ENCODE assay signal across 21 cellular contexts in genomic region chr6:42120895-42121865, GRCh38. TPM values are rescaled to one million over a fixed set of nuclear protein-coding genes. Genes with fewer than 3 reads are reported as not detected.
A peak's percentile ranks its signal among the peaks of the same experiment; 100 is the strongest.
DNase-seq lines count a peak whose midpoint lies in the region; ATAC-seq, FAIRE-seq and TF ChIP-seq lines count a peak whose summit lies in the region.
"Had no signal": no experiment of that assay in that cellular context is flagged by ENCODE, and none has a peak within 500 bp of the region (broad histone marks: within the 10 kb centered on the region; RNA-seq: fewer than 3 reads in every experiment).

No MANE protein-coding gene starts in this region.

- H3K36me3 Mint-ChIP-seq in CD4-positive, alpha-beta T cell (ENCODE audit: low read depth), result no peaks in the 10 kb centered on the region
- H3K36me3 Mint-ChIP-seq: natural killer cell had no signal

- no peaks in the 10 kb centered on the region for H3K9me3 Mint-ChIP-seq in CD4-positive, alpha-beta T cell
- H3K9me3 Mint-ChIP-seq: activated CD4-positive, alpha-beta memory T cell treated with anti-CD3 and anti-CD28 coated beads, Interleukin-2, amount 10 ng/mL, durations not matched to agents 7 days and 5 days; GM23338; natural killer cell; T-helper 2 cell treated with Interferon-gamma antibody and Interleukin-4, amounts not matched to agents 5 μg/mL and 100 μg/mL, for 36 hours had no signal

- CTCF ChIA-PET in HepG2 (lab: Yijun Ruan, JAX; ENCODE audit: low intra/inter-chr PET ratio, low total read pairs), result no interaction called here
- CTCF ChIA-PET in CD4-positive, alpha-beta T cell (lab: Charles Lee), result interaction anchor here (1.3 kb wide), 1 partner anchor 334 kb away, joined by 3 read pairs; the partner anchor contains the start of gene TOMM6

- H3K56ac ChIP-seq in mesendoderm (ENCODE audit: low read length), result no peak overlapping the region

- TF ChIP-seq POLR2A in HepG2 (IDR thresholded peaks at IDR 0.05; ENCODE audit: insufficient read depth in 1 of 2, low read depth in 2 of 2, low read length in 2 of 2), result no peak
- TF ChIP-seq POLR2A in right lobe of liver (IDR thresholded peaks at IDR 0.05), result no peak

- H2BK5ac ChIP-seq in mesendoderm (ENCODE audit: low read length), result no peak overlapping the region

- H3K4me1 ChIP-seq in HepG2 (ENCODE audit: insufficient read depth, low read length), result peaks cover 32% of the 10 kb centered on the region
- H3K4me1 ChIP-seq in right lobe of liver, result peaks cover 0 to 22% (median 6%) of the 10 kb centered on the region in 4 donors
- H3K4me1 ChIP-seq in colonic mucosa, result peaks cover 11% of the 10 kb centered on the region
- no peaks in the 10 kb centered on the region for H3K4me1 ChIP-seq in mesendoderm (ENCODE audit: control insufficient read depth, low read depth, low read length)

- H3K4me3 Mint-ChIP-seq in CD4-positive, alpha-beta T cell, result no peak overlapping the region
- H3K4me3 Mint-ChIP-seq: activated CD4-positive, alpha-beta memory T cell treated with anti-CD3 and anti-CD28 coated beads, Interleukin-2, amount 10 ng/mL, durations not matched to agents 7 days and 5 days; GM23338; natural killer cell; T-helper 2 cell treated with Interferon-gamma antibody and Interleukin-4, amounts not matched to agents 5 μg/mL and 100 μg/mL, for 36 hours had no signal

- no peaks in the 10 kb centered on the region for H3K79me2 ChIP-seq in HepG2 (ENCODE audit: insufficient read depth, low read length)
- H3K79me2 ChIP-seq in mesendoderm (ENCODE audit: control insufficient read depth, insufficient read depth, low read length), result no peaks in the 10 kb centered on the region

- H2AK5ac ChIP-seq in mesendoderm (ENCODE audit: low read length), result no peak overlapping the region

- H4K5ac ChIP-seq in mesendoderm (ENCODE audit: low read length), result no peak overlapping the region

- H3K27ac ChIP-seq in HepG2 (ENCODE audit: extremely low read length, insufficient read depth, low read length) (no peak overlapping the region), right lobe of liver (no peak overlapping the region), colonic mucosa (peak overlapping the region; percentile 72), mesendoderm (ENCODE audit: low read depth, low read length) (no peak overlapping the region)
- H3K27ac ChIP-seq in CD4-positive, alpha-beta T cell (ENCODE audit: low read depth, low read length), result no peak overlapping the region
- H3K27ac ChIP-seq: tibial artery had no signal

- no peak overlapping the region for H2BK120ac ChIP-seq in mesendoderm (ENCODE audit: low read depth, low read length)

- H3K23ac ChIP-seq in mesendoderm (ENCODE audit: low read length), result no peak overlapping the region

- no peaks in the 10 kb centered on the region for H3K79me1 ChIP-seq in mesendoderm (ENCODE audit: low read length)

- H2AFZ ChIP-seq in HepG2 (ENCODE audit: low read length), result no peak overlapping the region
- H2AFZ ChIP-seq: GM23338 had no signal

- POLR2A ChIA-PET in HepG2 (lab: Yijun Ruan, JAX), result interaction anchor here (1.7 kb wide), 1 partner anchor 16 kb away, joined by 6 read pairs; no protein-coding TSS in a partner anchor
- POLR2A ChIA-PET in CD4-positive, alpha-beta T cell (lab: Charles Lee), result no interaction called here

- H3K4me1 Mint-ChIP-seq in CD4-positive, alpha-beta T cell (ENCODE audit: low read depth), result no peaks in the 10 kb centered on the region
- H3K4me1 Mint-ChIP-seq: activated CD4-positive, alpha-beta memory T cell treated with anti-CD3 and anti-CD28 coated beads, Interleukin-2, amount 10 ng/mL, durations not matched to agents 7 days and 5 days; natural killer cell had no signal

- no peaks in the 10 kb centered on the region for H3K9me3 ChIP-seq in HepG2 (ENCODE audit: low read length)
- H3K9me3 ChIP-seq in right lobe of liver, result no peaks in the 10 kb centered on the region
- H3K9me3 ChIP-seq in colonic mucosa, result no peaks in the 10 kb centered on the region
- no peaks in the 10 kb centered on the region for H3K9me3 ChIP-seq in CD4-positive, alpha-beta T cell (ENCODE audit: control insufficient read depth, low read length)
- H3K9me3 ChIP-seq: tibial artery had no signal

- no peak overlapping the region for H3K18ac ChIP-seq in mesendoderm (ENCODE audit: low read length)

- H2BK15ac ChIP-seq in mesendoderm (replicated peaks; ENCODE audit: low read depth), result no peak overlapping the region

- no peak overlapping the region for H4K8ac ChIP-seq in mesendoderm (ENCODE audit: low read depth, low read length)

- ATAC-seq in HepG2 (no peak), right lobe of liver (no peak), HG03354 (IDR thresholded peaks at IDR 0.05; ENCODE audit: poor library complexity, severe bottlenecking, unreplicated experiment) (no peak)
- no peak for ATAC-seq in CD4-positive, alpha-beta T cell (ENCODE audit: poor library complexity)
- ATAC-seq: GM12878, GM23338, natural killer cell, sciatic nerve had no signal

- no peak overlapping the region for H3K4ac ChIP-seq in mesendoderm (ENCODE audit: low read depth, low read length)

- H3K4me2 ChIP-seq in HepG2 (ENCODE audit: low read depth, low read length) (no peak overlapping the region), mesendoderm (ENCODE audit: low read length) (no peak overlapping the region)
- H3K4me2 ChIP-seq: GM23338 had no signal

- H3K27ac Mint-ChIP-seq in CD4-positive, alpha-beta T cell, result no peak overlapping the region
- H3K27ac Mint-ChIP-seq: activated CD4-positive, alpha-beta memory T cell treated with anti-CD3 and anti-CD28 coated beads, Interleukin-2, amount 10 ng/mL, durations not matched to agents 7 days and 5 days; GM23338; natural killer cell; T-helper 2 cell treated with Interferon-gamma antibody and Interleukin-4, amounts not matched to agents 5 μg/mL and 100 μg/mL, for 36 hours had no signal

- no peak for TF ChIP-seq RAD21 in HepG2 (CRISPR knock-in tag; IDR thresholded peaks at IDR 0.05)

- WGBS in HepG2 (ENCODE audit: low lambda C conversion rate), result 94% methylated on average over 5 of the region's 8 CpGs
- WGBS in right lobe of liver (ENCODE audit: insufficient coverage, low coverage, low lambda C conversion rate, missing lambda C conversion rate), result 57% methylated on average over 2 of the region's 8 CpGs
- no CpG with 5 or more reads among the region's 8 CpGs for WGBS in mesendoderm (ENCODE audit: extremely low coverage, insufficient coverage, low lambda C conversion rate)

- TF ChIP-seq CTCF in HepG2 (CRISPR knock-in tag; IDR thresholded peaks at IDR 0.05) (no peak), right lobe of liver (IDR thresholded peaks at IDR 0.05) (no peak), colonic mucosa (IDR thresholded peaks at IDR 0.05) (no peak)
- no peak for TF ChIP-seq CTCF in CD4-positive, alpha-beta T cell (IDR thresholded peaks at IDR 0.05)

- TF ChIP-seq EP300 in HepG2 (IDR thresholded peaks at IDR 0.05; ENCODE audit: low read depth in 2 of 2, low read length in 2 of 2) (no peak), HepG2 (CRISPR knock-in tag; IDR thresholded peaks at IDR 0.05; ENCODE audit: borderline replicate concordance) (no peak)

- peaks cover 4% of the 10 kb centered on the region for H3K27me3 Mint-ChIP-seq in CD4-positive, alpha-beta T cell

- H4K20me1 ChIP-seq in HepG2 (ENCODE audit: insufficient read depth, low read length), result no peaks in the 10 kb centered on the region

- BruUV-seq in HepG2 (replicated peaks; lab: Mats Ljungman, UMichigan), result no TSS peak

- H3K36me3 ChIP-seq in HepG2 (replicated peaks in 1 of 2; ENCODE audit: control insufficient read depth in 1 of 2, insufficient read depth in 2 of 2, low read length in 2 of 2) (no peaks in the 10 kb centered on the region), right lobe of liver (no peaks in the 10 kb centered on the region), colonic mucosa (no peaks in the 10 kb centered on the region), mesendoderm (ENCODE audit: control insufficient read depth, insufficient read depth, low read length) (peaks cover 10% of the 10 kb centered on the region)

- FAIRE-seq in HepG2 (lab: Jason Lieb, UNC), result no peak
- FAIRE-seq: GM12878, GM19239 had no signal

- intact Hi-C loops in HepG2 (cut with micrococcal nuclease; ENCODE audit: unreplicated experiment) (no loop called here), right lobe of liver (cut with DNase I) (no loop called here), colonic mucosa (cut with DNase I) (no loop called here)
- intact Hi-C loops in CD4-positive, alpha-beta T cell (cut with DNase I, micrococcal nuclease), result no loop called here

- H3K9ac ChIP-seq in HepG2 (ENCODE audit: insufficient read depth, low read depth, low read length) (no peak overlapping the region), colonic mucosa (ENCODE audit: low read depth in 2 of 2, low read length in 2 of 2) (peak overlapping the region in 1 of 2 donors; percentile 54), mesendoderm (ENCODE audit: low read length) (no peak overlapping the region)

- DNase-seq in HepG2 (ENCODE audit: low spot score) (no peak), right lobe of liver (no peak), colonic mucosa (no peak), mesendoderm (peak; percentile 41)
- no peak for DNase-seq in stimulated activated CD4-positive, alpha-beta T cell treated with anti-CD3 and anti-CD28 coated beads, Interleukin-15, amount 100 ng/mL, for 24 hours
- no peak for DNase-seq in activated CD8-positive, alpha-beta memory T cell treated with anti-CD3 and anti-CD28 coated beads for 24 hours
- no peak for DNase-seq in CD4-positive, alpha-beta T cell
- DNase-seq: activated CD4-positive, alpha-beta memory T cell treated with anti-CD3 and anti-CD28 coated beads, Interleukin-2, amount 10 ng/mL, durations not matched to agents 7 days and 5 days; activated naive CD4-positive, alpha-beta T cell treated with Interleukin-2 at 50 U/mL for 16 hours; DMS153; natural killer cell; NCI-H446; OCI-M1; tibial artery had no signal

- H3K4me3 ChIP-seq in HepG2 (replicated peaks in 1 of 3; ENCODE audit: insufficient read depth in 1 of 3, low read depth in 2 of 3, low read length in 3 of 3) (no peak overlapping the region), right lobe of liver (no peak overlapping the region), colonic mucosa (no peak overlapping the region), mesendoderm (ENCODE audit: low read length) (no peak overlapping the region)
- H3K4me3 ChIP-seq: GM12878, GM23338, tibial artery had no signal

- in situ Hi-C loops in HepG2 (cut with HindIII; ENCODE audit: extremely low pct_ligation_motif_present, low pct_unique_long_range_greater_than_20kb), result no loop called here

- H3K27me3 ChIP-seq in HepG2 (ENCODE audit: control insufficient read depth in 1 of 2, insufficient read depth in 2 of 2, low read length in 2 of 2) (no peaks in the 10 kb centered on the region), right lobe of liver (no peaks in the 10 kb centered on the region), colonic mucosa (no peaks in the 10 kb centered on the region), mesendoderm (ENCODE audit: insufficient read depth, low read length, poor library complexity) (no peaks in the 10 kb centered on the region)
- H3K27me3 ChIP-seq in CD4-positive, alpha-beta T cell (ENCODE audit: control insufficient read depth, insufficient read depth, low read length), result no peaks in the 10 kb centered on the region
- H3K27me3 ChIP-seq: tibial artery had no signal

RNA-seq across cellular contexts. Expression of gene C6orf132, which starts 21.2 kb away (rescaled TPM):
- 1.5 and 3.0 TPM in 2 replicates for total RNA-seq in HepG2 (2016; rRNA removed; fragmentation: Illumina TruSeq; extraction: Trizol)
- total RNA-seq in HepG2 (2016; cell fraction: cytosol; rRNA removed; fragmentation: Illumina TruSeq; extraction: Trizol; ENCODE audit: low read depth), result 3.8 and 6.3 TPM in 2 replicates
- total RNA-seq in HepG2 (2016; cell fraction: insoluble cytoplasmic fraction; rRNA removed; fragmentation: Illumina TruSeq; extraction: Trizol), result 1.5 and 2.5 TPM in 2 replicates
- 5.3 and 6.4 TPM in 2 replicates for total RNA-seq in HepG2 (2016; cell fraction: membrane; rRNA removed; fragmentation: Illumina TruSeq; extraction: Trizol)
- 0.78 and 1.4 TPM in 2 replicates for total RNA-seq in HepG2 (2016; cell fraction: nucleus; rRNA removed; fragmentation: Illumina TruSeq; extraction: Trizol)
- polyA plus RNA-seq in HepG2 (2011; rRNA removed), result 0.78 and 0.85 TPM in 2 replicates
- polyA plus RNA-seq in HepG2 (2011; cell fraction: cytosol; rRNA removed), result 0.46 and 0.76 TPM in 2 replicates
- 0.88 and 1.0 TPM in 2 replicates for polyA plus RNA-seq in HepG2 (2011; cell fraction: nucleus; rRNA removed)
- 0.83 and 1.1 TPM in 2 replicates for polyA plus RNA-seq in HepG2 (2012)
- polyA plus RNA-seq in HepG2 (2016; cell fraction: cytosol; fragmentation: Illumina TruSeq; extraction: Trizol; ENCODE audit: low read depth), result 7.0 and 9.3 TPM in 2 replicates
- polyA plus RNA-seq in HepG2 (2016; cell fraction: insoluble cytoplasmic fraction; fragmentation: Illumina TruSeq; extraction: Trizol; ENCODE audit: low read depth), result 1.6 and 3.8 TPM in 2 replicates
- 6.1 and 6.6 TPM in 2 replicates for polyA plus RNA-seq in HepG2 (2016; cell fraction: membrane; fragmentation: Illumina TruSeq; extraction: Trizol; ENCODE audit: low read depth)
- 1.1 and 1.6 TPM in 2 replicates for polyA plus RNA-seq in HepG2 (2016; cell fraction: nucleus; fragmentation: Illumina TruSeq; extraction: Trizol; ENCODE audit: insufficient read depth, low read depth)
- polyA minus RNA-seq in HepG2 (2011; rRNA and poly(A)+ RNA removed; ENCODE audit: low replicate concordance), result 0.30 and 0.56 TPM in 2 replicates
- 0.97 TPM in 1 of 2 replicates, not detected in the other for polyA minus RNA-seq in HepG2 (2011; cell fraction: cytosol; rRNA and poly(A)+ RNA removed)
- 0.50 and 0.64 TPM in 2 replicates for polyA minus RNA-seq in HepG2 (2011; cell fraction: nucleus; rRNA and poly(A)+ RNA removed)
- total RNA-seq in right lobe of liver, result under 1 TPM; 0.07 to 0.74 (median 0.34) TPM
- 10 to 100 TPM; 35.1 to 42.3 TPM for total RNA-seq in colonic mucosa
- polyA plus RNA-seq in mesendoderm (2013, experiment 1 of 2), result 41.7 TPM
- polyA plus RNA-seq in mesendoderm (2013, experiment 2 of 2), result 44.6 TPM
- total RNA-seq in CD4-positive, alpha-beta T cell, result not detected
- total RNA-seq: cerebellum had no signal

RNA-seq across cellular contexts. Expression of gene GUCA1A, which starts 52.0 kb away (rescaled TPM):
- not detected in 2 replicates for total RNA-seq in HepG2 (2016; rRNA removed; fragmentation: Illumina TruSeq; extraction: Trizol)
- total RNA-seq in HepG2 (2016; cell fraction: cytosol; rRNA removed; fragmentation: Illumina TruSeq; extraction: Trizol; ENCODE audit: low read depth), result not detected in 2 replicates
- total RNA-seq in HepG2 (2016; cell fraction: insoluble cytoplasmic fraction; rRNA removed; fragmentation: Illumina TruSeq; extraction: Trizol), result not detected in 2 replicates
- total RNA-seq in HepG2 (2016; cell fraction: membrane; rRNA removed; fragmentation: Illumina TruSeq; extraction: Trizol), result not detected in 2 replicates
- not detected in 2 replicates for total RNA-seq in HepG2 (2016; cell fraction: nucleus; rRNA removed; fragmentation: Illumina TruSeq; extraction: Trizol)
- polyA plus RNA-seq in HepG2 (2011; rRNA removed), result not detected in 2 replicates
- not detected in 2 replicates for polyA plus RNA-seq in HepG2 (2011; cell fraction: cytosol; rRNA removed)
- not detected in 2 replicates for polyA plus RNA-seq in HepG2 (2011; cell fraction: nucleus; rRNA removed)
- not detected in 2 replicates for polyA plus RNA-seq in HepG2 (2012)
- polyA plus RNA-seq in HepG2 (2016; cell fraction: cytosol; fragmentation: Illumina TruSeq; extraction: Trizol; ENCODE audit: low read depth), result not detected in 2 replicates
- polyA plus RNA-seq in HepG2 (2016; cell fraction: insoluble cytoplasmic fraction; fragmentation: Illumina TruSeq; extraction: Trizol; ENCODE audit: low read depth), result not detected in 2 replicates
- polyA plus RNA-seq in HepG2 (2016; cell fraction: membrane; fragmentation: Illumina TruSeq; extraction: Trizol; ENCODE audit: low read depth), result not detected in 2 replicates
- polyA plus RNA-seq in HepG2 (2016; cell fraction: nucleus; fragmentation: Illumina TruSeq; extraction: Trizol; ENCODE audit: insufficient read depth, low read depth), result not detected in 2 replicates
- not detected in 2 replicates for polyA minus RNA-seq in HepG2 (2011; rRNA and poly(A)+ RNA removed; ENCODE audit: low replicate concordance)
- polyA minus RNA-seq in HepG2 (2011; cell fraction: cytosol; rRNA and poly(A)+ RNA removed), result not detected in 2 replicates
- not detected in 2 replicates for polyA minus RNA-seq in HepG2 (2011; cell fraction: nucleus; rRNA and poly(A)+ RNA removed)
- not detected for total RNA-seq in right lobe of liver
- not detected for total RNA-seq in colonic mucosa
- polyA plus RNA-seq in mesendoderm (2013, experiment 1 of 2), result 0.73 TPM
- polyA plus RNA-seq in mesendoderm (2013, experiment 2 of 2), result 0.78 TPM
- not detected for total RNA-seq in CD4-positive, alpha-beta T cell
- total RNA-seq: activated CD4-positive, alpha-beta memory T cell treated with anti-CD3 and anti-CD28 coated beads, Interleukin-2, amount 10 ng/mL, durations not matched to agents 7 days and 5 days; GM12878; natural killer cell; sciatic nerve had no signal
- polyA plus RNA-seq: GM12878 had no signal
